In genomic region chr3:146465713-146466465, GRCh38 we compare ENCODE assay signal across 24 cellular contexts. TPM values are rescaled to one million over a fixed set of nuclear protein-coding genes. Genes with fewer than 3 reads are reported as not detected.
DNase-seq lines count a peak whose midpoint lies in the region; TF ChIP-seq lines count a peak whose summit lies in the region.
"Had no signal": no experiment of that assay in that cellular context is flagged by ENCODE, and none has a peak within 500 bp of the region (broad histone marks: within the 10 kb centered on the region; RNA-seq: fewer than 3 reads in every experiment).

No MANE protein-coding gene starts in this region.

- H3K4me3 ChIP-seq in OCI-LY3 (ENCODE audit: low read length) (no peak overlapping the region), choroid plexus epithelial cell (ENCODE audit: low read depth, low read length) (no peak overlapping the region), tibial artery (no peak overlapping the region)
- H3K4me3 ChIP-seq: SK-N-MC had no signal

- DNase-seq in EL (peak; percentile 6), choroid plexus epithelial cell (ENCODE audit: low read depth) (peak; percentile 11), renal cortical epithelial cell (ENCODE audit: low read depth) (peak; percentile 3), SKM-1 treated with dmso at 0.1 percent for 144 hours (lab: John Stamatoyannopoulos, UW; ENCODE audit: unreplicated experiment) (no peak), tibial artery (no peak), amniotic stem cell (lab: John Stamatoyannopoulos, UW) (no peak), hypothalamus (lab: John Stamatoyannopoulos, UW) (no peak)
- DNase-seq: BE2C; CD4-positive, alpha-beta memory T cell; DMS79; GF-D8; Karpas-422; MV-4-11; NCI-H1417; NCI-H187 treated with DMSO at 0.1 percent for 48 hours; NCI-H2171; NCI-H446 treated with DMSO at 0.1 percent for 48 hours; NK-92 treated with Interleukin-12 subunit alpha and Interleukin-12 subunit beta, amount 100 ng/mL, for 24 hours; T-helper 1 cell had no signal

- H3K27ac ChIP-seq in OCI-LY3 (ENCODE audit: low read length) = no peak overlapping the region; the same call in 1 of the 2 replicates
- no peak overlapping the region for H3K27ac ChIP-seq in tibial artery
- H3K27ac ChIP-seq: SK-N-MC had no signal

- H3K4me2 ChIP-seq in OCI-LY3 (ENCODE audit: low read length) = peak overlapping the region; percentile 19

- no peaks in the 10 kb centered on the region for H4K20me1 ChIP-seq in OCI-LY3 (ENCODE audit: insufficient read depth, low read length)

- TF ChIP-seq CTCF in OCI-LY3 (IDR thresholded peaks at IDR 0.05; ENCODE audit: low read depth, low read length) = no peak
- no peak for TF ChIP-seq CTCF in choroid plexus epithelial cell (conservative IDR thresholded peaks at IDR 0.05; ENCODE audit: low read depth, low read length)
- no peak for TF ChIP-seq CTCF in tibial artery (IDR thresholded peaks at IDR 0.05)

- no peaks in the 10 kb centered on the region for H3K79me2 ChIP-seq in OCI-LY3 (ENCODE audit: low read length)

- H3K36me3 ChIP-seq in OCI-LY3 (replicated peaks; ENCODE audit: low read depth, low read length) (no peaks in the 10 kb centered on the region), tibial artery (no peaks in the 10 kb centered on the region)
- H3K36me3 ChIP-seq: BE2C had no signal

- H3K4me1 ChIP-seq in OCI-LY3 (ENCODE audit: low read length) = peaks cover 52% of the 10 kb centered on the region
- peaks cover 0 to 24% (median 7%) of the 10 kb centered on the region in 4 donors for H3K4me1 ChIP-seq in tibial artery
- H3K4me1 ChIP-seq: BE2C had no signal

- intact Hi-C loops in tibial artery (cut with DNase I; ENCODE audit: low total_unique reads) = no loop called here

- H2AFZ ChIP-seq in OCI-LY3 (ENCODE audit: low read depth, low read length) = no peak overlapping the region

- no peaks in the 10 kb centered on the region for H3K9me3 ChIP-seq in OCI-LY3 (ENCODE audit: insufficient read depth, low read length)
- H3K9me3 ChIP-seq in tibial artery = no peaks in the 10 kb centered on the region
- H3K9me3 ChIP-seq: BE2C had no signal

- no peak overlapping the region for H3K9ac ChIP-seq in OCI-LY3 (ENCODE audit: low read length)

- no peaks in the 10 kb centered on the region for H3K27me3 ChIP-seq in OCI-LY3 (ENCODE audit: low read depth, low read length)
- H3K27me3 ChIP-seq in tibial artery = no peaks in the 10 kb centered on the region
- H3K27me3 ChIP-seq: BE2C had no signal

RNA-seq across cellular contexts. Expression of gene PLSCR2, which starts 3.5 kb away (rescaled TPM):
- 1.4 TPM in 1 of 2 replicates, not detected in the other for total RNA-seq in renal cortical epithelial cell
- total RNA-seq: HFFc6, HT-29, Right ventricle myocardium inferior had no signal

Comparison
In these comparisons a context has a peak if more than half of its experiments do, and no peak if none do; other contexts are left out.
1. DNase-seq: peak in EL (single experiment), choroid plexus epithelial cell (single experiment) and renal cortical epithelial cell (single experiment); none in SKM-1 treated with dmso at 0.1 percent for 144 hours (single experiment), tibial artery (0 of 2), amniotic stem cell (single experiment) and hypothalamus (0 of 51).